9 cellular contexts compared by ENCODE assay signal in the genomic region with DNA sequence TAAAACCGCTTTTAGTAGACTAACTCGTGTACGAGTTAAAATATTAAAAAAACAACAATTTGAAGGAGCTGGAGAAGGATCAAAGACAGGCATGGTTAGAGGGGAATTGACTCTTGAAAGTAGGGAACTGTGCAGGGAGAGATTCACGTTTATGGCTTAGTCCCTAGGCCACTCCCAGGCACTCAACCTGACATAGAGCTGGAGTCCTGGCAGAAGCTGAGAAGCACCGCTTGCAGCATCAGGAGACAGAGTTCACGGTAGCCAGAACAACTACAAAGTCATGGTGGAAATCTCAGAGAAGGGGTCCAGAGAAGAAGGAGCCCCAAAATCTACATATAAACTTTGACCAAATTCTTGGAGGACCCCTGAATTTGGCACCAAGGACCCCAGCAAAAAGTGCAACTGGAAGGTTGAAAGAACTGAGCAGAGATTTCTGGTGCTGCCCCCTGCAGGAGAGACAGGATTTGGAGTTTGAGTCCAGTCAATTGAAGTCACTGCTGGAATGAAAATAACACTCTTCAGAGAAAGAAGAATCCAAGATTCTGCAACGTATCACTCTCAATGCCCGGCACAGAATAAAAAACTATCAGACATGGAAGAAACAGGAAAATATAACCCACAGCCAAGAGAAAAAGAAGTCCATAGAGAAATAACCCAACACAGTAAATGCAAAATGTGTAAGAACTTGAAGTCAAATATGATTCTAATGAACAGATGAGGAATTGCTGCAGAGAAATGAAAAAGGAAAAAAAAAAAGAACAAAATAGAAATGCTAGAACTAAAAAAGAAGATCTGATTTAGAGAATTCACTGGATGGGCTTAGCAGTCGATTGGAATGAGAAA.
A peak's percentile ranks its signal among the peaks of the same experiment; 100 is the strongest.
DNase-seq lines count a peak whose midpoint lies in the region; ATAC-seq, FAIRE-seq and TF ChIP-seq lines count a peak whose summit lies in the region.
"Had no signal": no experiment of that assay in that cellular context is flagged by ENCODE, and none has a peak within 500 bp of the region (broad histone marks: within the 10 kb centered on the region; RNA-seq: fewer than 3 reads in every experiment).

No MANE protein-coding gene starts in this region.

- H3K4me3 ChIP-seq in astrocyte (ENCODE audit: insufficient read depth, low read depth, low read length) (no peak overlapping the region), mucosa of descending colon (no peak overlapping the region), ascending aorta (no peak overlapping the region)
- H3K4me3 ChIP-seq: BLaER1 treated with 17β-estradiol and CSF1 and Interleukin-3, amounts not matched to agents 10 nM and 100 nM had no signal

- H3K27me3 Mint-ChIP-seq in astrocyte (ENCODE audit: low read depth, unreplicated experiment) = peaks cover 7% of the 10 kb centered on the region

- peak; percentile 63 for DNase-seq in DMS53 (lab: John Stamatoyannopoulos, UW)
- DNase-seq in DMS53 treated with DMSO at 0.1 percent for 48 hours (lab: John Stamatoyannopoulos, UW; ENCODE audit: unreplicated experiment) = no peak
- DNase-seq in LoVo (ENCODE audit: low spot score) = peak; percentile 36
- DNase-seq in astrocyte (ENCODE audit: low read depth) = no peak
- peak in 2 of 3 donors; percentile 65 to 87 for DNase-seq in mucosa of descending colon
- no peak for DNase-seq in ascending aorta (ENCODE audit: low spot score in 2 of 2)

- intact Hi-C loops in mucosa of descending colon (cut with DNase I, micrococcal nuclease) = no loop called here
- intact Hi-C loops in ascending aorta (cut with DNase I) = no loop called here

- peak overlapping the region; percentile 30 for H3K4me3 Mint-ChIP-seq in astrocyte (ENCODE audit: unreplicated experiment)

- H2AFZ ChIP-seq in astrocyte (ENCODE audit: low read depth, low read length) = no peak overlapping the region

- no peaks in the 10 kb centered on the region for H3K79me2 ChIP-seq in astrocyte (ENCODE audit: insufficient read depth, low read length)

- H3K27me3 ChIP-seq in astrocyte (ENCODE audit: insufficient read depth, low read length) (no peaks in the 10 kb centered on the region), ascending aorta (no peaks in the 10 kb centered on the region)
- H3K27me3 ChIP-seq: BLaER1 treated with 17β-estradiol and CSF1 and Interleukin-3, amounts not matched to agents 10 nM and 100 nM had no signal

- no peaks in the 10 kb centered on the region for H4K20me1 ChIP-seq in astrocyte (ENCODE audit: insufficient read depth, low read length)
- H4K20me1 ChIP-seq: BLaER1 treated with 17β-estradiol and CSF1 and Interleukin-3, amounts not matched to agents 10 nM and 100 nM had no signal

- H3K27ac ChIP-seq in astrocyte (ENCODE audit: low read depth, low read length) (no peak overlapping the region), ascending aorta (no peak overlapping the region)
- H3K27ac ChIP-seq: BLaER1 treated with 17β-estradiol and CSF1 and Interleukin-3, amounts not matched to agents 10 nM and 100 nM had no signal

- peaks cover 4% of the 10 kb centered on the region for H3K9me3 Mint-ChIP-seq in astrocyte (ENCODE audit: unreplicated experiment)

- H3K27ac Mint-ChIP-seq in astrocyte (ENCODE audit: unreplicated experiment) = no peak overlapping the region

- TF ChIP-seq CTCF in astrocyte (IDR thresholded peaks at IDR 0.05; ENCODE audit: insufficient read depth, low read depth, low read length) (peak; percentile 59), mucosa of descending colon (IDR thresholded peaks at IDR 0.05) (no peak), ascending aorta (IDR thresholded peaks at IDR 0.05) (peak in 1 of 3 experiments; percentile 42)

- H3K4me1 ChIP-seq in astrocyte (ENCODE audit: insufficient read depth, low read length) (no peaks in the 10 kb centered on the region), mucosa of descending colon (ENCODE audit: low read depth) (peaks cover 4% of the 10 kb centered on the region), ascending aorta (no peaks in the 10 kb centered on the region)
- H3K4me1 ChIP-seq: BLaER1 treated with 17β-estradiol and CSF1 and Interleukin-3, amounts not matched to agents 10 nM and 100 nM had no signal

- no peak overlapping the region for H3K9ac ChIP-seq in astrocyte (ENCODE audit: low read length)
- H3K9ac ChIP-seq: BLaER1 treated with 17β-estradiol and CSF1 and Interleukin-3, amounts not matched to agents 10 nM and 100 nM had no signal

- no peak for FAIRE-seq in astrocyte (lab: Jason Lieb, UNC)

- peaks cover 6% of the 10 kb centered on the region for H3K4me1 Mint-ChIP-seq in astrocyte (ENCODE audit: low read depth, unreplicated experiment)

- H3K4me2 ChIP-seq in astrocyte (ENCODE audit: low read length) = no peak overlapping the region
- H3K4me2 ChIP-seq: BLaER1 treated with 17β-estradiol and CSF1 and Interleukin-3, amounts not matched to agents 10 nM and 100 nM had no signal

- peak; percentile 87 for ATAC-seq in mucosa of descending colon
- ATAC-seq in HG03095 (IDR thresholded peaks at IDR 0.05; ENCODE audit: unreplicated experiment) = no peak
- no peak for ATAC-seq in HG02970 (IDR thresholded peaks at IDR 0.05; ENCODE audit: low FRiP score, unreplicated experiment)

- no peaks in the 10 kb centered on the region for H3K36me3 ChIP-seq in astrocyte (ENCODE audit: insufficient read depth, low read length)
- no peaks in the 10 kb centered on the region for H3K36me3 ChIP-seq in mucosa of descending colon (ENCODE audit: low read depth)
- H3K36me3 ChIP-seq in ascending aorta = no peaks in the 10 kb centered on the region
- H3K36me3 ChIP-seq: BLaER1 treated with 17β-estradiol and CSF1 and Interleukin-3, amounts not matched to agents 10 nM and 100 nM had no signal

- no peaks in the 10 kb centered on the region for H3K36me3 Mint-ChIP-seq in astrocyte (ENCODE audit: low read depth, unreplicated experiment)

- H3K9me3 ChIP-seq in astrocyte (ENCODE audit: insufficient read depth, low read depth, low read length) (no peaks in the 10 kb centered on the region), mucosa of descending colon (no peaks in the 10 kb centered on the region), ascending aorta (no peaks in the 10 kb centered on the region)

Comparison
In these comparisons a context has a peak if more than half of its experiments do, and no peak if none do; other contexts are left out.
1. DNase-seq: peak in DMS53 (single experiment), LoVo (single experiment) and mucosa of descending colon (2 of 3); none in DMS53 treated with DMSO at 0.1 percent for 48 hours (single experiment), astrocyte (single experiment) and ascending aorta (0 of 2).